Comparison of ENCODE assay signal across 8 cellular contexts in genomic region chr11:66100272-66101037, GRCh38. TPM values are rescaled to one million over a fixed set of nuclear protein-coding genes. Genes with fewer than 3 reads are reported as not detected.
A peak's percentile ranks its signal among the peaks of the same experiment; 100 is the strongest.
DNase-seq lines count a peak whose midpoint lies in the region; ATAC-seq and TF ChIP-seq lines count a peak whose summit lies in the region.

No MANE protein-coding gene starts in this region.

- no peaks in the 10 kb centered on the region for H3F3A ChIP-seq in OCI-LY1 (ENCODE audit: insufficient read depth, low read length)

- H3K9me2 ChIP-seq in OCI-LY1 (ENCODE audit: low read depth, low read length), result no peaks in the 10 kb centered on the region

- peak overlapping the region; percentile 1; the same call in 1 of the 2 replicates for H3K9ac ChIP-seq in DND-41 (ENCODE audit: low read depth, low read length)
- H3K9ac ChIP-seq in OCI-LY1 (ENCODE audit: low read length), result peak overlapping the region; percentile 71

- H3K4me3 Mint-ChIP-seq in mesothelial cell of epicardium, result no peak overlapping the region

- H2AFZ ChIP-seq in DND-41 (ENCODE audit: low read depth, low read length) (no peak overlapping the region; the same call in 1 of the 2 replicates), OCI-LY1 (ENCODE audit: low read length) (no peak overlapping the region)

- no peaks in the 10 kb centered on the region for H3K79me2 ChIP-seq in DND-41 (ENCODE audit: insufficient read depth, low read length)
- H3K79me2 ChIP-seq in OCI-LY1 (ENCODE audit: insufficient read depth, low read length), result peaks cover 34% of the 10 kb centered on the region

- no peaks in the 10 kb centered on the region for H3K27me3 Mint-ChIP-seq in mesothelial cell of epicardium (ENCODE audit: low read depth)

- H3K36me3 ChIP-seq in DND-41 (ENCODE audit: insufficient read depth, low read length) (no peaks in the 10 kb centered on the region), OCI-LY1 (ENCODE audit: insufficient read depth, low read length) (no peaks in the 10 kb centered on the region)

- no peak overlapping the region for H3K4me3 ChIP-seq in DND-41 (ENCODE audit: low read depth in 1 of 2, low read length in 2 of 2)
- peak overlapping the region; percentile 53 for H3K4me3 ChIP-seq in OCI-LY1 (ENCODE audit: low read depth, low read length, poor library complexity, severe bottlenecking)

- no peaks in the 10 kb centered on the region for H3K9me3 ChIP-seq in DND-41 (ENCODE audit: insufficient read depth, low read length, severe bottlenecking)
- no peaks in the 10 kb centered on the region for H3K9me3 ChIP-seq in OCI-LY1 (ENCODE audit: low read length)

- H3K27ac Mint-ChIP-seq in mesothelial cell of epicardium, result no peak overlapping the region

- H3K4me1 Mint-ChIP-seq in mesothelial cell of epicardium, result peaks cover 5% of the 10 kb centered on the region

- peaks cover 4% of the 10 kb centered on the region; the same call in 1 of the 2 replicates for H4K20me1 ChIP-seq in DND-41 (ENCODE audit: insufficient read depth, low read length)
- no peaks in the 10 kb centered on the region for H4K20me1 ChIP-seq in OCI-LY1 (ENCODE audit: insufficient read depth, low read length)

- TF ChIP-seq CTCF in DND-41 (IDR thresholded peaks at IDR 0.05; ENCODE audit: borderline replicate concordance, extremely low read depth, low read length, poor library complexity, severe bottlenecking), result no peak
- no peak for TF ChIP-seq CTCF in OCI-LY1 (IDR thresholded peaks at IDR 0.05; ENCODE audit: low read length)
- TF ChIP-seq CTCF in mesothelial cell of epicardium (IDR thresholded peaks at IDR 0.05; ENCODE audit: unreplicated experiment), result no peak

- no peaks in the 10 kb centered on the region for H3K36me3 Mint-ChIP-seq in mesothelial cell of epicardium

- H3K4me1 ChIP-seq in DND-41 (ENCODE audit: insufficient read depth, low read length) (peaks cover 19% of the 10 kb centered on the region), OCI-LY1 (ENCODE audit: insufficient read depth, low read length, severe bottlenecking) (peaks cover 78% of the 10 kb centered on the region)

- peak overlapping the region; percentile 40 for H3K27ac ChIP-seq in DND-41 (ENCODE audit: low read length)
- peak overlapping the region; percentile 94 for H3K27ac ChIP-seq in OCI-LY1 (ENCODE audit: low read depth, low read length, poor library complexity, severe bottlenecking)

- peak; percentile 92 for ATAC-seq in DND-41 (ENCODE audit: insufficient read depth, low read depth)
- peak; percentile 73 for ATAC-seq in HG03097 (IDR thresholded peaks at IDR 0.05; ENCODE audit: low FRiP score, unreplicated experiment)
- ATAC-seq in HG03025 (IDR thresholded peaks at IDR 0.05; ENCODE audit: low FRiP score, unreplicated experiment), result no peak

- H3K27me3 ChIP-seq in DND-41 (ENCODE audit: insufficient read depth, low read length, poor library complexity) (no peaks in the 10 kb centered on the region), OCI-LY1 (ENCODE audit: insufficient read depth, low read length) (no peaks in the 10 kb centered on the region)

- H3K9me3 Mint-ChIP-seq in mesothelial cell of epicardium, result no peaks in the 10 kb centered on the region

- DNase-seq in DND-41 (peak; percentile 59), hypothalamus (lab: John Stamatoyannopoulos, UW) (peak in 38 of 51 donors; percentile 2 to 72 (median 41)), mesothelial cell of epicardium (ENCODE audit: low spot score in 2 of 2, unreplicated experiment in 2 of 2) (no peak)
- DNase-seq in activated effector memory CD4-positive, alpha-beta T cell treated with Interleukin-2 at 50 U/mL for 16 hours, result peak; percentile 55
- DNase-seq in stimulated activated CD4-positive, alpha-beta T cell treated with anti-CD3 and anti-CD28 coated beads, Interleukin-2, amount 100 ng/mL, for 48 hours, result peak; percentile 22 to 51

- H3K4me2 ChIP-seq in DND-41 (ENCODE audit: insufficient read depth, low read length) (peak overlapping the region; percentile 37; the same call in 1 of the 2 replicates), OCI-LY1 (ENCODE audit: low read length) (peak overlapping the region; percentile 82)

RNA-seq across cellular contexts. Expression of gene PACS1, which starts 30.4 kb away (rescaled TPM):
- 81.6 to 88.0 TPM (median 87.0 TPM) in 3 replicates for total RNA-seq in mesothelial cell of epicardium

RNA-seq across cellular contexts. Expression of gene SF3B2, which starts 48.3 kb away (rescaled TPM):
- 182 to 201 TPM (median 195 TPM) in 3 replicates for total RNA-seq in mesothelial cell of epicardium

RNA-seq across cellular contexts. Expression of gene GAL3ST3, which starts 51.5 kb away (rescaled TPM):
- total RNA-seq in mesothelial cell of epicardium, result 4.7 to 5.7 TPM (median 4.9 TPM) in 3 replicates

Comparison
In these comparisons a context has a peak if more than half of its experiments do, and no peak if none do; other contexts are left out.
1. DNase-seq: peak in DND-41 (single experiment), activated effector memory CD4-positive, alpha-beta T cell treated with Interleukin-2 at 50 U/mL for 16 hours (single experiment), hypothalamus (38 of 51) and stimulated activated CD4-positive, alpha-beta T cell treated with anti-CD3 and anti-CD28 coated beads, Interleukin-2, amount 100 ng/mL, for 48 hours (2 of 2); none in mesothelial cell of epicardium (0 of 2).